9 cellular contexts compared by ENCODE assay signal in the genomic region with DNA sequence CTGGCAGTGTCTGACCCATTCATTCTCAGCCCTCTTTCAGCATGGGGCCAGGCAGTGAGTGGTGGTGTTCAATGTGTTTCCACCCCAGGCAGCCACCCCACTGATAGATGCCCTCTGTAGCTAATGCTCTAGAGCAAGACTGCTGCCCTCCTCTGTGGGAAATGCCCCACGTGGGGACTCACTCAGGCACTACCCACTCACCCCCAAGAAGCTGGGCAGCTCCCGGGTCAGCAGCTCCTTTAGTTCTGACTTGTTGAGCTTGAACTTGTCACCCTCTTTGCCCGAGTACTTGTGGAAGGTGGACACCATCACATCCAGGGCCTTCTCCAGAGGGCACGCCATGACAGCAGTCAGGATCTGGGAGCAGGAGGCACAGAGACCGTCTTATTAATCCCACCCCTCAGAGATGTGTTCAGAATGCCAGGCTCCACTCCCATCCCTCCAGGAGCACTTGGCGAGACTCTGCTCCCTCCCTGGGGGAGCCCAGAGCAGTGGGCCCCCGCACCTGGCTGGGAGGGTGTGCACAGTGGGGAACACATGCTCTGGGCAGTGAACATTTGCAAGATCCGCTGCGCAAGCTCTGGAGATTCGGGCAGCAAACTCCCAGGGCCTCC. TPM values are rescaled to one million over a fixed set of nuclear protein-coding genes. Genes with fewer than 3 reads are reported as not detected.
DNase-seq lines count a peak whose midpoint lies in the region; ATAC-seq and TF ChIP-seq lines count a peak whose summit lies in the region.
"Had no signal": no experiment of that assay in that cellular context is flagged by ENCODE, and none has a peak within 500 bp of the region (broad histone marks: within the 10 kb centered on the region; RNA-seq: fewer than 3 reads in every experiment).

No MANE protein-coding gene starts in this region.

- no peaks in the 10 kb centered on the region for H3K9me3 Mint-ChIP-seq in activated CD4-positive, alpha-beta T cell treated with anti-CD3 and anti-CD28 coated beads for 36 hours (ENCODE audit: low read depth)
- H3K9me3 Mint-ChIP-seq in activated naive CD4-positive, alpha-beta T cell treated with anti-CD3 and anti-CD28 coated beads, Interleukin-2, amount 50 U/mL, for 72 hours = peaks cover 0 to 5% of the 10 kb centered on the region in 2 donors

- TF ChIP-seq CTCF in lower leg skin (IDR thresholded peaks at IDR 0.05) = no peak
- no peak for TF ChIP-seq CTCF in GM13977 (IDR thresholded peaks at IDR 0.05; ENCODE audit: extremely low read depth, insufficient read depth, missing control alignments)
- no peak for TF ChIP-seq CTCF in mucosa of descending colon (IDR thresholded peaks at IDR 0.05)

- H3K36me3 ChIP-seq in subcutaneous abdominal adipose tissue (ENCODE audit: control insufficient read depth in 5 of 5, insufficient read depth in 5 of 5, low read length in 5 of 5) = peaks cover 0 to 17% (median 3%) of the 10 kb centered on the region in 5 donors
- H3K36me3 ChIP-seq in mucosa of descending colon (ENCODE audit: low read depth) = no peaks in the 10 kb centered on the region
- H3K36me3 ChIP-seq: SJSA1 had no signal

- peaks cover 0 to 4% (median 0%) of the 10 kb centered on the region in 5 donors for H3K27me3 ChIP-seq in subcutaneous abdominal adipose tissue (ENCODE audit: control insufficient read depth in 5 of 5, insufficient read depth in 4 of 5, low read length in 5 of 5)
- H3K27me3 ChIP-seq: SJSA1 had no signal

- H3K27ac Mint-ChIP-seq in activated CD4-positive, alpha-beta T cell treated with anti-CD3 and anti-CD28 coated beads for 36 hours = peak overlapping the region; percentile 96
- H3K27ac Mint-ChIP-seq in activated naive CD4-positive, alpha-beta T cell treated with anti-CD3 and anti-CD28 coated beads, Interleukin-2, amount 50 U/mL, for 72 hours = peak overlapping the region; percentile 96 to 99

- peaks cover 24% of the 10 kb centered on the region for H3K36me3 Mint-ChIP-seq in activated CD4-positive, alpha-beta T cell treated with anti-CD3 and anti-CD28 coated beads for 36 hours (ENCODE audit: low read depth)
- peaks cover 17 to 35% of the 10 kb centered on the region in 2 donors for H3K36me3 Mint-ChIP-seq in activated naive CD4-positive, alpha-beta T cell treated with anti-CD3 and anti-CD28 coated beads, Interleukin-2, amount 50 U/mL, for 72 hours

- DNase-seq in activated CD4-positive, alpha-beta T cell treated with anti-CD3 and anti-CD28 coated beads for 36 hours = no peak
- DNase-seq in activated CD4-positive, alpha-beta T cell treated with anti-CD3 and anti-CD28 coated beads, Interleukin-2, amount 50 U/mL, for 4 hours = no peak
- DNase-seq in activated naive CD4-positive, alpha-beta T cell treated with anti-CD3 and anti-CD28 coated beads, Interleukin-2, amount 50 U/mL, for 72 hours (ENCODE audit: low spot score in 2 of 2) = no peak
- no peak for DNase-seq in lower leg skin (ENCODE audit: low spot score in 2 of 2)
- DNase-seq in H4 (ENCODE audit: low spot score) = no peak
- DNase-seq in GM13977 (ENCODE audit: low spot score) = no peak
- no peak for DNase-seq in mucosa of descending colon

- H3K4me1 ChIP-seq in subcutaneous abdominal adipose tissue (ENCODE audit: control insufficient read depth in 5 of 5, insufficient read depth in 5 of 5, low read length in 5 of 5) (peaks cover 26 to 91% (median 88%) of the 10 kb centered on the region in 5 donors), mucosa of descending colon (ENCODE audit: low read depth) (peaks cover 33% of the 10 kb centered on the region)

- peaks cover 78% of the 10 kb centered on the region for H3K4me1 Mint-ChIP-seq in activated CD4-positive, alpha-beta T cell treated with anti-CD3 and anti-CD28 coated beads for 36 hours

- in situ Hi-C loops in GM13977 (cut with MboI; ENCODE audit: low pct_unique_long_range_greater_than_20kb, low sequenced_read_pairs, unreplicated experiment) = no loop called here

- no peaks in the 10 kb centered on the region for H3K9me3 ChIP-seq in subcutaneous abdominal adipose tissue (ENCODE audit: control insufficient read depth in 5 of 5, low read length in 5 of 5)
- H3K9me3 ChIP-seq in mucosa of descending colon = no peaks in the 10 kb centered on the region
- H3K9me3 ChIP-seq: SJSA1 had no signal

- intact Hi-C loops in activated CD4-positive, alpha-beta T cell treated with anti-CD3 and anti-CD28 coated beads for 36 hours (cut with DNase I, micrococcal nuclease) = loop anchor here (1.0 to 5.0 kb wide), 6 partner anchors 9 to 1063 kb away; partner anchors contain the start of genes S100A6 (in 2 of the 2), ADAR (in 1 of the 2) and CHTOP (in 1 of the 2)
- intact Hi-C loops in lower leg skin (cut with DNase I; ENCODE audit: low total_unique reads) = no loop called here
- intact Hi-C loops in mucosa of descending colon (cut with DNase I, micrococcal nuclease) = no loop called here

- H3K4me3 Mint-ChIP-seq in activated CD4-positive, alpha-beta T cell treated with anti-CD3 and anti-CD28 coated beads for 36 hours = peak overlapping the region; percentile 78

- ATAC-seq in activated CD4-positive, alpha-beta T cell treated with anti-CD3 and anti-CD28 coated beads for 36 hours = no peak
- no peak for ATAC-seq in activated naive CD4-positive, alpha-beta T cell treated with anti-CD3 and anti-CD28 coated beads, Interleukin-2, amount 50 U/mL, for 72 hours
- ATAC-seq in mucosa of descending colon = no peak

- peak overlapping the region; percentile 23 to 81 (median 64) for H3K9ac ChIP-seq in subcutaneous abdominal adipose tissue (ENCODE audit: low read length in 5 of 5)

- no peaks in the 10 kb centered on the region for H3K27me3 Mint-ChIP-seq in activated CD4-positive, alpha-beta T cell treated with anti-CD3 and anti-CD28 coated beads for 36 hours

- POLR2A ChIA-PET in activated CD4-positive, alpha-beta T cell treated with anti-CD3 and anti-CD28 coated beads for 36 hours (lab: Charles Lee) = interaction anchor here (0.7 to 2.6 kb wide), 7 partner anchors 9 to 89 kb away, joined by 3 to 19 read pairs (median 7); partner anchors contain the start of genes CHTOP and S100A6

- peak overlapping the region; percentile 84 for H3K27ac ChIP-seq in subcutaneous abdominal adipose tissue (ENCODE audit: low read depth, low read length)
- H3K27ac ChIP-seq: SJSA1 had no signal

- 7 to 8% methylated on average over 9 to 10 of the region's 10 CpGs for WGBS in lower leg skin, 2 donors

- H3K4me3 ChIP-seq in lower leg skin (ENCODE audit: low read depth, poor library complexity, severe bottlenecking) (peak overlapping the region; percentile 14), subcutaneous abdominal adipose tissue (ENCODE audit: low read depth in 1 of 5, low read length in 5 of 5) (peak overlapping the region; percentile 60 to 88 (median 84)), mucosa of descending colon (no peak overlapping the region)
- H3K4me3 ChIP-seq: SJSA1 had no signal

- TF ChIP-seq POLR2A in lower leg skin (IDR thresholded peaks at IDR 0.05) = no peak

- CTCF ChIA-PET in activated CD4-positive, alpha-beta T cell treated with anti-CD3 and anti-CD28 coated beads for 36 hours (lab: Charles Lee) = interaction anchor here (0.5 to 4.0 kb wide), 12 partner anchors 11 to 233 kb away, joined by 3 to 63 read pairs (median 4); partner anchors contain the start of gene S100A6

RNA-seq across cellular contexts. Expression of gene S100A4, which starts 1.0 kb away (rescaled TPM):
- 100 to 1,000 TPM in 1 of 2 experiments, 10 to 100 TPM in 1; 84.8 to 166 TPM for total RNA-seq in activated CD4-positive, alpha-beta T cell treated with anti-CD3 and anti-CD28 coated beads for 36 hours
- 100 to 1,000 TPM; 186 to 368 TPM for total RNA-seq in activated naive CD4-positive, alpha-beta T cell treated with anti-CD3 and anti-CD28 coated beads, Interleukin-2, amount 50 U/mL, for 72 hours
- total RNA-seq in lower leg skin (100 to 1,000 TPM in 3 of 4 donors, 10 to 100 TPM in 1; 94.4 to 215 (median 146) TPM), mucosa of descending colon (100 to 1,000 TPM in 2 of 3 donors, 10 to 100 TPM in 1; 28.9 to 176 (median 141) TPM)
- total RNA-seq in H4 (2014; rRNA removed; shearing (Covaris generic)) = 33.4 and 36.2 TPM in 2 replicates

RNA-seq across cellular contexts. Expression of gene S100A5, which starts 3.8 kb away (rescaled TPM):
- 1 to 10 TPM; 2.4 to 3.4 TPM for total RNA-seq in activated CD4-positive, alpha-beta T cell treated with anti-CD3 and anti-CD28 coated beads for 36 hours
- total RNA-seq in activated naive CD4-positive, alpha-beta T cell treated with anti-CD3 and anti-CD28 coated beads, Interleukin-2, amount 50 U/mL, for 72 hours = 1 to 10 TPM; 2.0 to 3.9 TPM
- total RNA-seq in lower leg skin (not detected), mucosa of descending colon (not detected)
- total RNA-seq in H4 (2014; rRNA removed; shearing (Covaris generic)) = not detected in 2 replicates
- total RNA-seq: SJSA1 had no signal

RNA-seq across cellular contexts. Expression of gene S100A3, which starts 4.5 kb away (rescaled TPM):
- total RNA-seq in activated CD4-positive, alpha-beta T cell treated with anti-CD3 and anti-CD28 coated beads for 36 hours = not detected
- total RNA-seq in activated naive CD4-positive, alpha-beta T cell treated with anti-CD3 and anti-CD28 coated beads, Interleukin-2, amount 50 U/mL, for 72 hours = not detected
- total RNA-seq in lower leg skin (10 to 100 TPM in 1 of 4 donors, 1 to 10 TPM in 2, not detected in 1; 1.2 to 78.2 (median 2.2) TPM), mucosa of descending colon (1 to 10 TPM in 1 of 3 donors, under 1 TPM in 1, not detected in 1; 0.85 to 2.2 TPM)
- total RNA-seq in H4 (2014; rRNA removed; shearing (Covaris generic)) = 5.2 and 5.3 TPM in 2 replicates

RNA-seq across cellular contexts. Expression of gene S100A6, which starts 8.8 kb away (rescaled TPM):
- 100 to 1,000 TPM; 219 to 349 TPM for total RNA-seq in activated CD4-positive, alpha-beta T cell treated with anti-CD3 and anti-CD28 coated beads for 36 hours
- total RNA-seq in activated naive CD4-positive, alpha-beta T cell treated with anti-CD3 and anti-CD28 coated beads, Interleukin-2, amount 50 U/mL, for 72 hours = 100 to 1,000 TPM; 260 to 445 TPM
- total RNA-seq in lower leg skin (100 to 1,000 TPM; 147 to 251 (median 192) TPM), mucosa of descending colon (1,000 to 10,000 TPM; 1,327 to 1,659 (median 1,382) TPM)
- total RNA-seq in H4 (2014; rRNA removed; shearing (Covaris generic)) = 469 and 852 TPM in 2 replicates

RNA-seq across cellular contexts. Expression of gene S100A2, which starts 21.1 kb away (rescaled TPM):
- total RNA-seq in activated CD4-positive, alpha-beta T cell treated with anti-CD3 and anti-CD28 coated beads for 36 hours = 1 to 10 TPM; 3.3 to 7.0 TPM
- total RNA-seq in activated naive CD4-positive, alpha-beta T cell treated with anti-CD3 and anti-CD28 coated beads, Interleukin-2, amount 50 U/mL, for 72 hours = 1 to 10 TPM; 1.0 to 7.8 TPM
- total RNA-seq in lower leg skin (100 to 1,000 TPM in 1 of 4 donors, 10 to 100 TPM in 3; 71.5 to 143 (median 96.4) TPM), mucosa of descending colon (1 to 10 TPM in 2 of 3 donors, not detected in 1; 1.3 to 1.9 TPM)
- total RNA-seq in H4 (2014; rRNA removed; shearing (Covaris generic)) = 17.8 and 33.2 TPM in 2 replicates

Comparison
In these comparisons a context has a peak if more than half of its experiments do, and no peak if none do; other contexts are left out.
1. intact Hi-C loops: an anchor here in activated CD4-positive, alpha-beta T cell treated with anti-CD3 and anti-CD28 coated beads for 36 hours (1.0 to 5.0 kb wide); none called in lower leg skin and mucosa of descending colon.